In genomic region chr1:38804062-38804886, GRCh38 we compare ENCODE assay signal across 8 cellular contexts. TPM values are rescaled to one million over a fixed set of nuclear protein-coding genes. Genes with fewer than 3 reads are reported as not detected.
DNase-seq lines count a peak whose midpoint lies in the region; ATAC-seq and TF ChIP-seq lines count a peak whose summit lies in the region.

No MANE protein-coding gene starts in this region.

- in situ Hi-C loops in GM13976 (cut with MboI; ENCODE audit: low sequenced_read_pairs, unreplicated experiment) = loop anchor here (25.0 kb wide), 2 partner anchors 192 to 767 kb away; partner anchors contain the start of gene POU3F1

- ATAC-seq in left lobe of liver (peak; percentile 26), GM21360 (IDR thresholded peaks at IDR 0.05; ENCODE audit: unreplicated experiment) (no peak)

- peaks cover 6% of the 10 kb centered on the region for H3K4me1 Mint-ChIP-seq in activated naive CD8-positive, alpha-beta T cell treated with anti-CD3 and anti-CD28 coated beads for 36 hours
- H3K4me1 Mint-ChIP-seq in immature natural killer cell = peaks cover 3 to 7% of the 10 kb centered on the region in 2 donors

- peaks cover 69% of the 10 kb centered on the region for H3K27me3 Mint-ChIP-seq in activated naive CD8-positive, alpha-beta T cell treated with anti-CD3 and anti-CD28 coated beads for 36 hours
- peaks cover 4 to 19% (median 14%) of the 10 kb centered on the region in 3 donors for H3K27me3 Mint-ChIP-seq in immature natural killer cell (ENCODE audit: low read depth in 3 of 3)

- H3K9me3 Mint-ChIP-seq in activated naive CD8-positive, alpha-beta T cell treated with anti-CD3 and anti-CD28 coated beads for 36 hours = no peaks in the 10 kb centered on the region
- no peaks in the 10 kb centered on the region for H3K9me3 Mint-ChIP-seq in immature natural killer cell

- TF ChIP-seq CTCF in AG09309 (IDR thresholded peaks at IDR 0.05; ENCODE audit: control insufficient read depth, insufficient read depth, low read depth, low read length, missing control alignments) = no peak
- TF ChIP-seq CTCF in GM13976 (IDR thresholded peaks at IDR 0.05; ENCODE audit: borderline replicate concordance, control extremely low read depth, extremely low read depth, insufficient read depth, missing control alignments) = no peak

- no peak overlapping the region for H3K27ac Mint-ChIP-seq in activated naive CD8-positive, alpha-beta T cell treated with anti-CD3 and anti-CD28 coated beads for 36 hours
- H3K27ac Mint-ChIP-seq in immature natural killer cell = no peak overlapping the region

- H3K36me3 Mint-ChIP-seq in activated naive CD8-positive, alpha-beta T cell treated with anti-CD3 and anti-CD28 coated beads for 36 hours = no peaks in the 10 kb centered on the region
- H3K36me3 Mint-ChIP-seq in immature natural killer cell = no peaks in the 10 kb centered on the region

- H3K4me3 ChIP-seq in AG09309 (ENCODE audit: control insufficient read depth, low read depth, low read length) = peak overlapping the region; percentile 18; the same call in 1 of the 2 replicates

- H3K4me3 Mint-ChIP-seq in activated naive CD8-positive, alpha-beta T cell treated with anti-CD3 and anti-CD28 coated beads for 36 hours = peak overlapping the region; percentile 53
- H3K4me3 Mint-ChIP-seq in immature natural killer cell = peak overlapping the region in 2 of 5 donors; percentile 50 to 61

- no peak for DNase-seq in AG09309 (ENCODE audit: low read depth)
- DNase-seq in GM13976 (ENCODE audit: low spot score) = peak; percentile 55
- peak; percentile 22 for DNase-seq in activated naive CD8-positive, alpha-beta T cell treated with anti-CD3 and anti-CD28 coated beads for 36 hours
- DNase-seq in left lobe of liver (ENCODE audit: low spot score) = no peak
- DNase-seq in immature natural killer cell = no peak
- DNase-seq in NCI-H146 (lab: John Stamatoyannopoulos, UW) = no peak
- no peak for DNase-seq in SW 1271 (lab: John Stamatoyannopoulos, UW)

RNA-seq across cellular contexts. Expression of gene RRAGC, which starts 55.3 kb away (rescaled TPM):
- total RNA-seq in activated naive CD8-positive, alpha-beta T cell treated with anti-CD3 and anti-CD28 coated beads for 36 hours = 10 to 100 TPM; 10.0 to 10.1 TPM
- total RNA-seq in left lobe of liver = 6.9 TPM
- 10 to 100 TPM in 1 of 3 donors, 1 to 10 TPM in 2; 6.3 to 10.3 (median 7.8) TPM for polyA plus RNA-seq in immature natural killer cell

Comparison
In these comparisons a context has a peak if more than half of its experiments do, and no peak if none do; other contexts are left out.
1. DNase-seq: peak in GM13976 (single experiment) and activated naive CD8-positive, alpha-beta T cell treated with anti-CD3 and anti-CD28 coated beads for 36 hours (single experiment); none in AG09309 (single experiment), left lobe of liver (single experiment), immature natural killer cell (0 of 3), NCI-H146 (single experiment) and SW 1271 (0 of 2).